ENCODE assay signal across 29 cellular contexts in genomic region chr17:77848257-77848656, GRCh38.
A peak's percentile ranks its signal among the peaks of the same experiment; 100 is the strongest.
DNase-seq lines count a peak whose midpoint lies in the region; TF ChIP-seq lines count a peak whose summit lies in the region.
"Had no signal": no experiment of that assay in that cellular context is flagged by ENCODE, and none has a peak within 500 bp of the region (broad histone marks: within the 10 kb centered on the region; RNA-seq: fewer than 3 reads in every experiment).

No MANE protein-coding gene starts in this region.

- CTCF ChIA-PET in HEK293 (lab: Yijun Ruan, JAX): interaction anchor here (1.2 kb wide), 1 partner anchor 305 kb away, joined by 3 read pairs; no protein-coding TSS in a partner anchor

- peaks cover 4% of the 10 kb centered on the region; the same call in 1 of the 2 replicates for H3K4me1 ChIP-seq in HEK293 (ENCODE audit: control insufficient read depth, insufficient read depth, low read length)

- in situ Hi-C loops in SK-MEL-5 (cut with HindIII; ENCODE audit: low pct_unique_long_range_greater_than_20kb, low sequenced_read_pairs): no loop called here

- no peak overlapping the region for H3K27ac ChIP-seq in HEK293 (ENCODE audit: extremely low read depth, low read depth, low read length)
- H3K27ac ChIP-seq: GM23248 had no signal

- H3K4me3 ChIP-seq in HEK293 (ENCODE audit: low read depth, low read length): no peak overlapping the region
- H3K4me3 ChIP-seq: GM23248 had no signal

- no peaks in the 10 kb centered on the region for H3K9me3 ChIP-seq in HEK293 (ENCODE audit: control insufficient read depth, insufficient read depth, low read depth, low read length)

- H3K36me3 ChIP-seq in HEK293 (ENCODE audit: control insufficient read depth in 2 of 2, insufficient read depth in 1 of 2, low read length in 2 of 2): no peaks in the 10 kb centered on the region

- intact Hi-C loops in posterior vena cava (cut with DNase I): no loop called here

- no peak for TF ChIP-seq CTCF in HEK293 (tag by site-specific recombination; IDR thresholded peaks at IDR 0.05)

- POLR2A ChIA-PET in HEK293 (lab: Yijun Ruan, JAX): interaction anchor here (2.4 kb wide), 1 partner anchor 110 kb away, joined by 7 read pairs; the partner anchor contains the start of gene TNRC6C

- DNase-seq in activated effector memory CD4-positive, alpha-beta T cell treated with anti-CD3 and anti-CD28 coated beads, Interleukin-2, amount 50 U/mL, for 16 hours: peak; percentile 59
- no peak for DNase-seq in activated effector memory CD4-positive, alpha-beta T cell treated with Interleukin-2 at 50 U/mL for 16 hours
- DNase-seq in SK-MEL-5 (ENCODE audit: low read depth, low spot score) (peak; percentile 37), posterior vena cava (ENCODE audit: low spot score) (peak; percentile 23), amniotic stem cell (lab: John Stamatoyannopoulos, UW) (no peak), NCI-H128 (lab: John Stamatoyannopoulos, UW; ENCODE audit: unreplicated experiment) (no peak), RKO (ENCODE audit: low spot score) (no peak)
- DNase-seq: 8988T; C1 segment of cervical spinal cord; CD4-positive, alpha-beta memory T cell; COR-L47; DMS79; GM23248; H7; HFFc6; IMR-90; Karpas-422; NCI-H1092 treated with DMSO at 0.1 percent for 48 hours; NCI-H1436 treated with DMSO at 0.1 percent for 48 hours; NCI-H187 treated with DMSO at 0.1 percent for 48 hours; NCI-H2171 treated with DMSO at 0.1 percent for 48 hours; NCI-H345; NCI-H524; NCI-H82; NK-92 treated with Interleukin-12 subunit alpha and Interleukin-12 subunit beta, amount 100 ng/mL, for 24 hours; PC-3; RPMI8226; SHP77 had no signal

TF ChIP-seq in HEK293, 187 proteins besides CTCF, POLR2A, EP300 and RAD21:
- TF ChIP-seq ZNF777 (tag by site-specific recombination; IDR thresholded peaks at IDR 0.05; ENCODE audit: borderline replicate concordance) (no peak), ZEB2 (tag by site-specific recombination; IDR thresholded peaks at IDR 0.05) (no peak), ZNF280D (tag by site-specific recombination; IDR thresholded peaks at IDR 0.05) (no peak), ZSCAN30 (tag by site-specific recombination; IDR thresholded peaks at IDR 0.05) (no peak), ZNF629 (tag by site-specific recombination; IDR thresholded peaks at IDR 0.05) (peak; percentile 71), ZBTB17 (tag by site-specific recombination; IDR thresholded peaks at IDR 0.05) (peak; percentile 59), IKZF3 (tag by site-specific recombination; IDR thresholded peaks at IDR 0.05) (no peak), ZNF24 (tag by site-specific recombination; IDR thresholded peaks at IDR 0.05) (no peak), ZNF292 (tag by site-specific recombination; IDR thresholded peaks at IDR 0.05; ENCODE audit: borderline replicate concordance, low read depth) (no peak), ZNF391 (tag by site-specific recombination; IDR thresholded peaks at IDR 0.05; ENCODE audit: borderline replicate concordance, low read depth) (no peak), ZNF23 (tag by site-specific recombination; IDR thresholded peaks at IDR 0.05; ENCODE audit: borderline replicate concordance) (no peak), ZNF433 (tag by site-specific recombination; IDR thresholded peaks at IDR 0.05; ENCODE audit: low read depth) (no peak), ZBTB21 (tag by site-specific recombination; IDR thresholded peaks at IDR 0.05) (peak; percentile 56; the same call in 1 of the 2 replicates), ATF2 (tag by site-specific recombination; IDR thresholded peaks at IDR 0.05; ENCODE audit: low read depth) (peak; percentile 79), SETDB1 (IDR thresholded peaks at IDR 0.05; ENCODE audit: insufficient read length, low read length) (no peak), ZFHX2 (tag by site-specific recombination; conservative IDR thresholded peaks at IDR 0.05) (peak; percentile 33), BCL11B (tag by site-specific recombination; IDR thresholded peaks at IDR 0.05; ENCODE audit: low read depth) (no peak)

Comparison
In these comparisons a context has a peak if more than half of its experiments do, and no peak if none do; other contexts are left out.
1. DNase-seq: peak in activated effector memory CD4-positive, alpha-beta T cell treated with anti-CD3 and anti-CD28 coated beads, Interleukin-2, amount 50 U/mL, for 16 hours (single experiment), SK-MEL-5 (single experiment) and posterior vena cava (single experiment); none in activated effector memory CD4-positive, alpha-beta T cell treated with Interleukin-2 at 50 U/mL for 16 hours (single experiment), amniotic stem cell (single experiment), NCI-H128 (single experiment) and RKO (single experiment).